ENCODE assay signal across 30 cellular contexts in genomic region chr3:146712826-146713225, GRCh38.
"Had no signal": no experiment of that assay in that cellular context is flagged by ENCODE, and none has a peak within 500 bp of the region (broad histone marks: within the 10 kb centered on the region; RNA-seq: fewer than 3 reads in every experiment).

No MANE protein-coding gene starts in this region.

- ATAC-seq: activated CD8-positive, alpha-beta memory T cell treated with anti-CD3 and anti-CD28 coated beads, Interleukin-2, amount 10 ng/mL, durations not matched to agents 7 days and 5 days; activated naive CD8-positive, alpha-beta T cell treated with anti-CD3 and anti-CD28 coated beads, Interleukin-2, amount 50 U/mL, for 24 hours; Right ventricle myocardium inferior had no signal

- H3K27me3 ChIP-seq: brain microvascular endothelial cell had no signal

- H3K36me3 ChIP-seq: brain microvascular endothelial cell, WERI-Rb-1 had no signal

- H3K27ac ChIP-seq: brain microvascular endothelial cell, PC-9, RWPE1, WERI-Rb-1 had no signal

- DNase-seq: activated CD4-positive, alpha-beta memory T cell treated with anti-CD3 and anti-CD28 coated beads, Interleukin-2, amount 10 ng/mL, durations not matched to agents 7 days and 5 days; activated CD4-positive, alpha-beta T cell treated with anti-CD3 and anti-CD28 coated beads for 1 hour; activated CD4-positive, alpha-beta T cell treated with anti-CD3 and anti-CD28 coated beads for 48 hours; activated CD4-positive, CD25-positive, alpha-beta regulatory T cell; activated CD8-positive, alpha-beta memory T cell treated with anti-CD3 and anti-CD28 coated beads for 24 hours; activated CD8-positive, alpha-beta memory T cell treated with anti-CD3 and anti-CD28 coated beads, Interleukin-2, amount 10 ng/mL, durations not matched to agents 7 days and 5 days; activated CD8-positive, alpha-beta memory T cell treated with anti-CD3 and anti-CD28 coated beads, Interleukin-2, amount 50 U/mL, for 48 hours; activated effector memory CD4-positive, alpha-beta T cell treated with Interleukin-2 at 50 U/mL for 16 hours; activated naive CD4-positive, alpha-beta T cell treated with anti-CD3 and anti-CD28 coated beads, Interleukin-2, amount 10 ng/mL, durations not matched to agents 7 days and 5 days; activated naive CD8-positive, alpha-beta T cell treated with anti-CD3 and anti-CD28 coated beads, Interleukin-2, amount 50 U/mL, for 24 hours; activated T-cell treated with anti-CD3 and anti-CD28 coated beads, Interleukin-2, amount 50 U/mL, for 48 hours; aorta; brain microvascular endothelial cell; MM.1S; MV-4-11; NCI-H1092; NCI-H1436 treated with DMSO at 0.1 percent for 48 hours; NCI-H1694 treated with DMSO at 0.1 percent for 48 hours; NCI-H2029; NCI-H345; NCI-H524 treated with DMSO at 0.1 percent for 48 hours; PC-9; SIG-M5; SW 1271; T-helper 1 cell; T-helper 2 cell; T1000; WERI-Rb-1 had no signal

- H3K4me3 ChIP-seq: PC-9 had no signal
